Comparison of ENCODE assay signal across 1 cellular context in genomic region chr11:82682003-82682751, GRCh38.
A peak's percentile ranks its signal among the peaks of the same experiment; 100 is the strongest.
TF ChIP-seq lines count a peak whose summit lies in the region.

No MANE protein-coding gene starts in this region.

TF ChIP-seq in K562, 482 proteins besides CTCF, POLR2A, EP300 and RAD21 (continued from another document):
- TF ChIP-seq FOXP4 (CRISPR knock-in tag; IDR thresholded peaks at IDR 0.05; ENCODE audit: borderline replicate concordance) (no peak), MAFG (tag; conservative IDR thresholded peaks at IDR 0.05) (peak; percentile 56), KDM5B (IDR thresholded peaks at IDR 0.05; ENCODE audit: insufficient replicate concordance, low read depth, low read length) (no peak), ZMIZ1 (IDR thresholded peaks at IDR 0.05; ENCODE audit: low read depth in 2 of 2, low read length in 2 of 2) (no peak), ZNF354B (CRISPR knock-in tag; IDR thresholded peaks at IDR 0.05) (no peak), CC2D1A (IDR thresholded peaks at IDR 0.05) (0 out of 2 replicates have a peak, but pooled peaks have one; percentile 31), EHMT2 (IDR thresholded peaks at IDR 0.05) (no peak), TOE1 (IDR thresholded peaks at IDR 0.05; ENCODE audit: borderline replicate concordance) (0 out of 2 replicates have a peak, but pooled peaks have one; percentile 20), TOE1 (CRISPR knock-in tag; IDR thresholded peaks at IDR 0.05; ENCODE audit: borderline replicate concordance, low read depth) (no peak), NCOA1 (IDR thresholded peaks at IDR 0.05; ENCODE audit: low read depth) (no peak), ZNF316 (IDR thresholded peaks at IDR 0.05) (peak; percentile 76), USF1 (CRISPR knock-in tag; IDR thresholded peaks at IDR 0.05) (no peak), ZNF212 (CRISPR knock-in tag; IDR thresholded peaks at IDR 0.05) (no peak), MYNN (IDR thresholded peaks at IDR 0.05) (no peak), MYNN (CRISPR knock-in tag; IDR thresholded peaks at IDR 0.05) (no peak), CREB3L1 (IDR thresholded peaks at IDR 0.05; ENCODE audit: borderline replicate concordance, low read depth) (no peak), ZBTB33 (CRISPR knock-in tag; IDR thresholded peaks at IDR 0.05) (no peak), HNRNPK (IDR thresholded peaks at IDR 0.05; ENCODE audit: low read depth, low read length, poor library complexity, severe bottlenecking) (no peak), TCF7 (IDR thresholded peaks at IDR 0.05; ENCODE audit: borderline replicate concordance) (no peak), CBX3 (IDR thresholded peaks at IDR 0.05; ENCODE audit: borderline replicate concordance in 1 of 2, low read length in 2 of 2) (no peak), KLF1 (tag; IDR thresholded peaks at IDR 0.05) (no peak), ZNF644 (tag; IDR thresholded peaks at IDR 0.05; ENCODE audit: low read depth) (no peak), SMC3 (conservative IDR thresholded peaks at IDR 0.05; ENCODE audit: insufficient read depth, low read depth, low read length) (peak; percentile 53; the same call in 1 of the 2 replicates), ZBTB34 (CRISPR knock-in tag; IDR thresholded peaks at IDR 0.05) (no peak), NEUROD1 (IDR thresholded peaks at IDR 0.05; ENCODE audit: borderline replicate concordance, low read depth, low read length, partially characterized antibody) (peak; percentile 23), C11orf30 (IDR thresholded peaks at IDR 0.05; ENCODE audit: low read depth) (peak; percentile 62; the same call in 1 of the 2 replicates), DEAF1 (CRISPR knock-in tag; IDR thresholded peaks at IDR 0.05) (peak; percentile 58)
TF ChIP-seq in K562: peak in this region for 10.
